Comparison of ENCODE assay signal across 8 cellular contexts in genomic region chr1:51331206-51332100, GRCh38. TPM values are rescaled to one million over a fixed set of nuclear protein-coding genes. Genes with fewer than 3 reads are reported as not detected.
A peak's percentile ranks its signal among the peaks of the same experiment; 100 is the strongest.
DNase-seq lines count a peak whose midpoint lies in the region; ATAC-seq and TF ChIP-seq lines count a peak whose summit lies in the region.

No MANE protein-coding gene starts in this region.

- peak overlapping the region; percentile 98 for H2AFZ ChIP-seq in PC-3 (ENCODE audit: low read length)

- peaks cover 2% of the 10 kb centered on the region for H3K36me3 Mint-ChIP-seq in activated naive CD4-positive, alpha-beta T cell treated with anti-CD3 and anti-CD28 coated beads for 36 hours (ENCODE audit: low read depth)

- H3K27ac ChIP-seq in PC-3 (ENCODE audit: low read length) = peak overlapping the region; percentile 55

- peaks cover 32% of the 10 kb centered on the region for H3K27me3 Mint-ChIP-seq in activated naive CD4-positive, alpha-beta T cell treated with anti-CD3 and anti-CD28 coated beads for 36 hours (ENCODE audit: low read depth)

- H4K20me1 ChIP-seq in PC-3 (ENCODE audit: low read length) = no peaks in the 10 kb centered on the region

- TF ChIP-seq CTCF in PC-3 (conservative IDR thresholded peaks at IDR 0.05; ENCODE audit: low read depth, low read length) = no peak

- TSS peak; percentile 10 for BruUV-seq in PC-3 (replicated peaks; lab: Mats Ljungman, UMichigan)

- POLR2A ChIA-PET in PC-3 (lab: Charles Lee; ENCODE audit: unreplicated experiment) = interaction anchor here (0.7 kb wide), 2 partner anchors 18 to 34 kb away, joined by 3 to 7 read pairs; no protein-coding TSS in a partner anchor

- peaks cover 29% of the 10 kb centered on the region for H3K4me1 ChIP-seq in PC-3 (ENCODE audit: insufficient read depth, low read length)

- no peaks in the 10 kb centered on the region for H3K9me3 Mint-ChIP-seq in activated naive CD4-positive, alpha-beta T cell treated with anti-CD3 and anti-CD28 coated beads for 36 hours

- ATAC-seq in HG03066 (IDR thresholded peaks at IDR 0.05; ENCODE audit: low read depth, unreplicated experiment) (peak; percentile 59), PC-3 (peak; percentile 59), HG02884 (IDR thresholded peaks at IDR 0.05; ENCODE audit: unreplicated experiment) (no peak), HG02798 (IDR thresholded peaks at IDR 0.05; ENCODE audit: poor library complexity, unreplicated experiment) (no peak)

- peak overlapping the region; percentile 13; the same call in 1 of the 2 replicates for H3K9ac ChIP-seq in PC-3 (ENCODE audit: low read length)

- H3K4me1 Mint-ChIP-seq in activated naive CD4-positive, alpha-beta T cell treated with anti-CD3 and anti-CD28 coated beads for 36 hours (ENCODE audit: low read depth) = peaks cover 13% of the 10 kb centered on the region

- H3K36me3 ChIP-seq in PC-3 (ENCODE audit: low read depth, low read length) = no peaks in the 10 kb centered on the region

- DNase-seq in activated naive CD4-positive, alpha-beta T cell treated with anti-CD3 and anti-CD28 coated beads for 36 hours = no peak
- no peak for DNase-seq in activated naive CD4-positive, alpha-beta T cell treated with anti-CD3 and anti-CD28 coated beads, Interleukin-2, amount 50 U/mL, for 16 hours
- DNase-seq in PC-3 (peak; percentile 58), dermis blood vessel endothelial cell (peak; percentile 51), lung microvascular endothelial cell (ENCODE audit: low read depth in 2 of 2) (peak; percentile 50 to 51)

- H3K4me3 Mint-ChIP-seq in activated naive CD4-positive, alpha-beta T cell treated with anti-CD3 and anti-CD28 coated beads for 36 hours = peak overlapping the region; percentile 57

- no peaks in the 10 kb centered on the region for H3K9me2 ChIP-seq in PC-3 (replicated peaks; ENCODE audit: low read length)

- CTCF ChIA-PET in activated naive CD4-positive, alpha-beta T cell treated with anti-CD3 and anti-CD28 coated beads for 36 hours (lab: Charles Lee) = no interaction called here
- CTCF ChIA-PET in PC-3 (lab: Charles Lee) = no interaction called here

- H3K4me3 ChIP-seq in PC-3 (ENCODE audit: low read length) = peak overlapping the region; percentile 76

- intact Hi-C loops in activated naive CD4-positive, alpha-beta T cell treated with anti-CD3 and anti-CD28 coated beads for 36 hours (cut with micrococcal nuclease) = no loop called here
- intact Hi-C loops in PC-3 (cut with micrococcal nuclease) = no loop called here

- H3K27me3 ChIP-seq in PC-3 (ENCODE audit: low read length) = no peaks in the 10 kb centered on the region

- H3K27ac Mint-ChIP-seq in activated naive CD4-positive, alpha-beta T cell treated with anti-CD3 and anti-CD28 coated beads for 36 hours = no peak overlapping the region

- H3F3A ChIP-seq in PC-3 (ENCODE audit: low read length, unreplicated experiment) = no peaks in the 10 kb centered on the region

- no peaks in the 10 kb centered on the region for H3K9me3 ChIP-seq in PC-3 (ENCODE audit: low read length)

- peak overlapping the region; percentile 98 for H3K4me2 ChIP-seq in PC-3 (ENCODE audit: low read length)

- no peaks in the 10 kb centered on the region for H3K79me2 ChIP-seq in PC-3 (ENCODE audit: low read length)

RNA-seq across cellular contexts. Expression of gene TTC39A, which starts 1.1 kb away (rescaled TPM):
- total RNA-seq in activated naive CD4-positive, alpha-beta T cell treated with anti-CD3 and anti-CD28 coated beads for 36 hours = not detected
- 11.1 and 12.3 TPM in 2 replicates for total RNA-seq in PC-3 (2014; rRNA removed)
- total RNA-seq in dermis blood vessel endothelial cell = 2.9 and 4.1 TPM in 2 replicates
- total RNA-seq in lung microvascular endothelial cell = 1.6 and 2.4 TPM in 2 replicates

Comparison
In these comparisons a context has a peak if more than half of its experiments do, and no peak if none do; other contexts are left out.
1. DNase-seq: peak in PC-3 (single experiment), dermis blood vessel endothelial cell (single experiment) and lung microvascular endothelial cell (2 of 2); none in activated naive CD4-positive, alpha-beta T cell treated with anti-CD3 and anti-CD28 coated beads for 36 hours (single experiment) and activated naive CD4-positive, alpha-beta T cell treated with anti-CD3 and anti-CD28 coated beads, Interleukin-2, amount 50 U/mL, for 16 hours (single experiment).
2. ATAC-seq: peak in HG03066 (single experiment) and PC-3 (single experiment); none in HG02884 (single experiment) and HG02798 (single experiment).